Comparison of ENCODE assay signal across 8 cellular contexts in genomic region chr3:197297020-197297419, GRCh38. TPM values are rescaled to one million over a fixed set of nuclear protein-coding genes. Genes with fewer than 3 reads are reported as not detected.
DNase-seq lines count a peak whose midpoint lies in the region; ATAC-seq, FAIRE-seq and TF ChIP-seq lines count a peak whose summit lies in the region.

No MANE protein-coding gene starts in this region.

- CTCF ChIA-PET in MCF 10A (lab: Yijun Ruan, JAX), result interaction anchor here (1.0 kb wide), 1 partner anchor 98 kb away, joined by 5 read pairs; no protein-coding TSS in a partner anchor

- no peak overlapping the region for H3K23ac ChIP-seq in mesendoderm (ENCODE audit: low read length)

- peak overlapping the region; percentile 92 for H3K56ac ChIP-seq in mesendoderm (ENCODE audit: low read length)

- no peak overlapping the region for H2AK5ac ChIP-seq in mesendoderm (ENCODE audit: low read length)

- peak overlapping the region; percentile 85 to 98 (median 95) for H3K27ac Mint-ChIP-seq in CD4-positive, CD25-positive, alpha-beta regulatory T cell
- H3K27ac Mint-ChIP-seq in IgD-negative memory B cell (peak overlapping the region; percentile 94 to 99 (median 96)), MCF 10A (ENCODE audit: low read depth, unreplicated experiment) (peak overlapping the region; percentile 97)

- H3K4me3 ChIP-seq in CD4-positive, CD25-positive, alpha-beta regulatory T cell (ENCODE audit: low read depth, low read length), result peak overlapping the region; percentile 92
- H3K4me3 ChIP-seq in mesendoderm (ENCODE audit: low read length), result peak overlapping the region; percentile 78

- H3K4ac ChIP-seq in mesendoderm (ENCODE audit: low read depth, low read length), result no peak overlapping the region

- H2BK15ac ChIP-seq in mesendoderm (replicated peaks; ENCODE audit: low read depth), result no peak overlapping the region

- H3K4me3 Mint-ChIP-seq in CD4-positive, CD25-positive, alpha-beta regulatory T cell, result peak overlapping the region; percentile 89 to 98 (median 94)
- peak overlapping the region; percentile 90 to 100 (median 95) for H3K4me3 Mint-ChIP-seq in IgD-negative memory B cell
- peak overlapping the region; percentile 94 for H3K4me3 Mint-ChIP-seq in MCF 10A (ENCODE audit: unreplicated experiment)

- H3K9me3 ChIP-seq in CD4-positive, CD25-positive, alpha-beta regulatory T cell (ENCODE audit: control insufficient read depth in 2 of 2, low read length in 2 of 2), result no peaks in the 10 kb centered on the region

- peak overlapping the region; percentile 93 for H3K18ac ChIP-seq in mesendoderm (ENCODE audit: low read length)

- peak overlapping the region; percentile 84 for H3K4me2 ChIP-seq in mesendoderm (ENCODE audit: low read length)

- intact Hi-C loops in MCF 10A (cut with micrococcal nuclease), result loop anchor here (5.0 kb wide), 2 partner anchors 75 to 160 kb away; no protein-coding TSS in a partner anchor

- no peak overlapping the region for H4K8ac ChIP-seq in mesendoderm (ENCODE audit: low read depth, low read length)

- H4K5ac ChIP-seq in mesendoderm (ENCODE audit: low read length), result no peak overlapping the region

- ATAC-seq in CD4-positive, CD25-positive, alpha-beta regulatory T cell (ENCODE audit: low read depth in 2 of 2), result no peak
- no peak for ATAC-seq in HG03432 (IDR thresholded peaks at IDR 0.05; ENCODE audit: unreplicated experiment)

- H3K79me1 ChIP-seq in mesendoderm (ENCODE audit: low read length), result peaks cover 7% of the 10 kb centered on the region

- H3K27ac ChIP-seq in CD4-positive, CD25-positive, alpha-beta regulatory T cell (ENCODE audit: insufficient read depth, low read length, poor library complexity, severe bottlenecking), result peak overlapping the region; percentile 84
- peak overlapping the region; percentile 93 for H3K27ac ChIP-seq in mesendoderm (ENCODE audit: low read depth, low read length)

- peak in 1 of 3 donors; percentile 24 for DNase-seq in CD4-positive, CD25-positive, alpha-beta regulatory T cell
- DNase-seq in MCF 10A (ENCODE audit: unreplicated experiment) (peak; percentile 30), mesendoderm (no peak), ecto neural progenitor cell (ENCODE audit: low spot score) (no peak), NOMO-1 treated with DMSO at 0.1 percent for 48 hours (lab: John Stamatoyannopoulos, UW; ENCODE audit: unreplicated experiment) (no peak), D721Med (ENCODE audit: insufficient read length, low spot score) (no peak)

- peaks cover 35% of the 10 kb centered on the region for H3K4me1 ChIP-seq in CD4-positive, CD25-positive, alpha-beta regulatory T cell (ENCODE audit: control insufficient read depth, insufficient read depth, low read length, poor library complexity, severe bottlenecking)
- peaks cover 5% of the 10 kb centered on the region for H3K4me1 ChIP-seq in mesendoderm (ENCODE audit: control insufficient read depth, low read depth, low read length)

- peaks cover 12% of the 10 kb centered on the region for H3K27me3 ChIP-seq in CD4-positive, CD25-positive, alpha-beta regulatory T cell (ENCODE audit: control insufficient read depth, insufficient read depth, low read length)
- H3K27me3 ChIP-seq in mesendoderm (ENCODE audit: insufficient read depth, low read length, poor library complexity), result no peaks in the 10 kb centered on the region

- H3K79me2 ChIP-seq in mesendoderm (ENCODE audit: control insufficient read depth, insufficient read depth, low read length), result peaks cover 13% of the 10 kb centered on the region

- no peak for FAIRE-seq in D721Med (lab: Jason Lieb, UNC)

- TF ChIP-seq CTCF in MCF 10A (IDR thresholded peaks at IDR 0.05; ENCODE audit: unreplicated experiment), result no peak
- no peak for TF ChIP-seq CTCF in D721Med (IDR thresholded peaks at IDR 0.05; ENCODE audit: insufficient read depth, missing control alignments)

- no peak overlapping the region for H2BK120ac ChIP-seq in mesendoderm (ENCODE audit: low read depth, low read length)

- H3K4me1 Mint-ChIP-seq in CD4-positive, CD25-positive, alpha-beta regulatory T cell, result peaks cover 7 to 58% (median 27%) of the 10 kb centered on the region in 4 donors
- H3K4me1 Mint-ChIP-seq in IgD-negative memory B cell (peaks cover 17 to 34% (median 32%) of the 10 kb centered on the region in 3 donors), MCF 10A (ENCODE audit: insufficient read depth, unreplicated experiment) (peaks cover 19% of the 10 kb centered on the region)

- WGBS in mesendoderm (ENCODE audit: extremely low coverage, insufficient coverage, low lambda C conversion rate), result no CpG with 5 or more reads among the region's 14 CpGs

- peaks cover 8% of the 10 kb centered on the region for H3K36me3 Mint-ChIP-seq in CD4-positive, CD25-positive, alpha-beta regulatory T cell
- H3K36me3 Mint-ChIP-seq in IgD-negative memory B cell, result peaks cover 2% of the 10 kb centered on the region
- H3K36me3 Mint-ChIP-seq in MCF 10A (ENCODE audit: insufficient read depth, unreplicated experiment), result peaks cover 36% of the 10 kb centered on the region

- H2BK5ac ChIP-seq in mesendoderm (ENCODE audit: low read length), result no peak overlapping the region

- peaks cover 22% of the 10 kb centered on the region for H3K27me3 Mint-ChIP-seq in CD4-positive, CD25-positive, alpha-beta regulatory T cell
- H3K27me3 Mint-ChIP-seq in IgD-negative memory B cell (peaks cover 17% of the 10 kb centered on the region), MCF 10A (ENCODE audit: insufficient read depth, unreplicated experiment) (no peaks in the 10 kb centered on the region)

- H3K9me3 Mint-ChIP-seq in CD4-positive, CD25-positive, alpha-beta regulatory T cell, result no peaks in the 10 kb centered on the region
- H3K9me3 Mint-ChIP-seq in IgD-negative memory B cell (no peaks in the 10 kb centered on the region), MCF 10A (ENCODE audit: unreplicated experiment) (no peaks in the 10 kb centered on the region)

- POLR2A ChIA-PET in MCF 10A (lab: Yijun Ruan, JAX), result interaction anchor here (0.5 to 4.3 kb wide), 24 partner anchors 9 to 354 kb away, joined by 3 to 49 read pairs (median 6); partner anchors contain the start of gene NCBP2

- H3K36me3 ChIP-seq in CD4-positive, CD25-positive, alpha-beta regulatory T cell (ENCODE audit: control insufficient read depth, insufficient read depth, low read length), result peaks cover 10% of the 10 kb centered on the region
- H3K36me3 ChIP-seq in mesendoderm (ENCODE audit: control insufficient read depth, insufficient read depth, low read length), result no peaks in the 10 kb centered on the region

- TSS peak; percentile 22 for BruUV-seq in MCF 10A (replicated peaks; lab: Mats Ljungman, UMichigan)

- peak overlapping the region; percentile 71 for H3K9ac ChIP-seq in mesendoderm (ENCODE audit: low read length)

RNA-seq across cellular contexts. Expression of gene DLG1, which starts 1.4 kb away (rescaled TPM):
- 106 TPM for total RNA-seq in CD4-positive, CD25-positive, alpha-beta regulatory T cell
- polyA plus RNA-seq in CD4-positive, CD25-positive, alpha-beta regulatory T cell, result 10 to 100 TPM; 25.2 to 31.5 (median 29.6) TPM
- polyA plus RNA-seq in IgD-negative memory B cell, result 28.6 TPM
- total RNA-seq in MCF 10A (2022), result 121 and 129 TPM in 2 replicates
- polyA plus RNA-seq in mesendoderm (2013, experiment 1 of 2), result 43.0 TPM
- polyA plus RNA-seq in mesendoderm (2013, experiment 2 of 2), result 43.5 TPM
